17 cellular contexts compared by ENCODE assay signal in the genomic region with DNA sequence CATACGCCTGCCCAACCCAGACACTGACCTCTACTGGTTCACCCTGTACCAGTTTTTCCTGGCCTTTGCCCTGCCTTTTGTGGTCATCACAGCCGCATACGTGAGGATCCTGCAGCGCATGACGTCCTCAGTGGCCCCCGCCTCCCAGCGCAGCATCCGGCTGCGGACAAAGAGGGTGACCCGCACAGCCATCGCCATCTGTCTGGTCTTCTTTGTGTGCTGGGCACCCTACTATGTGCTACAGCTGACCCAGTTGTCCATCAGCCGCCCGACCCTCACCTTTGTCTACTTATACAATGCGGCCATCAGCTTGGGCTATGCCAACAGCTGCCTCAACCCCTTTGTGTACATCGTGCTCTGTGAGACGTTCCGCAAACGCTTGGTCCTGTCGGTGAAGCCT. TPM values are rescaled to one million over a fixed set of nuclear protein-coding genes. Genes with fewer than 3 reads are reported as not detected.
DNase-seq lines count a peak whose midpoint lies in the region; ATAC-seq and FAIRE-seq lines count a peak whose summit lies in the region.
"Had no signal": no experiment of that assay in that cellular context is flagged by ENCODE, and none has a peak within 500 bp of the region (broad histone marks: within the 10 kb centered on the region; RNA-seq: fewer than 3 reads in every experiment).

No MANE protein-coding gene starts in this region.

- peak overlapping the region; percentile 53 for H3K56ac ChIP-seq in mesendoderm (ENCODE audit: low read length)

- H3K4me1 Mint-ChIP-seq in activated naive CD4-positive, alpha-beta T cell treated with anti-CD3 and anti-CD28 coated beads, Interleukin-2, amount 50 U/mL, for 24 hours: peaks cover 16% of the 10 kb centered on the region
- H3K4me1 Mint-ChIP-seq in activated T-helper 17 cell treated with anti-CD3 and anti-CD28 coated beads, Interleukin-2, amount 50 U/mL, for 72 hours: peaks cover 8% of the 10 kb centered on the region
- peaks cover 8 to 26% (median 9%) of the 10 kb centered on the region in 4 donors for H3K4me1 Mint-ChIP-seq in CD4-positive, alpha-beta memory T cell

- peaks cover 6% of the 10 kb centered on the region for H3K4me1 ChIP-seq in mesendoderm (ENCODE audit: control insufficient read depth, low read depth, low read length)
- H3K4me1 ChIP-seq in small intestine (ENCODE audit: control insufficient read depth in 2 of 2, insufficient read depth in 1 of 2, low read depth in 1 of 2, low read length in 1 of 2): peaks cover 0 to 2% of the 10 kb centered on the region in 2 donors
- peaks cover 14% of the 10 kb centered on the region for H3K4me1 ChIP-seq in CD4-positive, alpha-beta memory T cell (ENCODE audit: insufficient read depth, low read length)

- no peak overlapping the region for H3K18ac ChIP-seq in mesendoderm (ENCODE audit: low read length)

- no peaks in the 10 kb centered on the region for H3K36me3 ChIP-seq in mesendoderm (ENCODE audit: control insufficient read depth, insufficient read depth, low read length)
- no peaks in the 10 kb centered on the region for H3K36me3 ChIP-seq in small intestine (ENCODE audit: control insufficient read depth in 2 of 2, insufficient read depth in 2 of 2, low read length in 2 of 2)
- no peaks in the 10 kb centered on the region for H3K36me3 ChIP-seq in CD4-positive, alpha-beta memory T cell (ENCODE audit: insufficient read depth, low read length)

- H3K79me1 ChIP-seq in mesendoderm (ENCODE audit: low read length): no peaks in the 10 kb centered on the region

- H2BK5ac ChIP-seq in mesendoderm (ENCODE audit: low read length): peak overlapping the region; percentile 19

- H4K8ac ChIP-seq in mesendoderm (ENCODE audit: low read depth, low read length): no peak overlapping the region

- H3K9ac ChIP-seq in mesendoderm (ENCODE audit: low read length): no peak overlapping the region

- no peak overlapping the region for H3K4me3 Mint-ChIP-seq in activated naive CD4-positive, alpha-beta T cell treated with anti-CD3 and anti-CD28 coated beads, Interleukin-2, amount 50 U/mL, for 24 hours
- peak overlapping the region; percentile 27 for H3K4me3 Mint-ChIP-seq in activated T-helper 17 cell treated with anti-CD3 and anti-CD28 coated beads, Interleukin-2, amount 50 U/mL, for 72 hours
- H3K4me3 Mint-ChIP-seq in CD4-positive, alpha-beta memory T cell: peak overlapping the region in 1 of 8 donors; percentile 20

- CTCF ChIA-PET in CD4-positive, alpha-beta memory T cell (lab: Charles Lee; ENCODE audit: partially characterized antibody): interaction anchor here (1.3 to 4.5 kb wide), 6 partner anchors 29 to 217 kb away, joined by 3 to 38 read pairs (median 17); partner anchors contain the start of gene SLC25A17

- no peak overlapping the region for H3K4ac ChIP-seq in mesendoderm (ENCODE audit: low read depth, low read length)

- peaks cover 9% of the 10 kb centered on the region for H3K27me3 Mint-ChIP-seq in activated naive CD4-positive, alpha-beta T cell treated with anti-CD3 and anti-CD28 coated beads, Interleukin-2, amount 50 U/mL, for 24 hours
- peaks cover 8% of the 10 kb centered on the region for H3K27me3 Mint-ChIP-seq in activated T-helper 17 cell treated with anti-CD3 and anti-CD28 coated beads, Interleukin-2, amount 50 U/mL, for 72 hours
- peaks cover 6 to 9% of the 10 kb centered on the region in 2 donors for H3K27me3 Mint-ChIP-seq in CD4-positive, alpha-beta memory T cell

- H3K9me3 Mint-ChIP-seq in activated naive CD4-positive, alpha-beta T cell treated with anti-CD3 and anti-CD28 coated beads, Interleukin-2, amount 50 U/mL, for 24 hours: no peaks in the 10 kb centered on the region
- no peaks in the 10 kb centered on the region for H3K9me3 Mint-ChIP-seq in activated T-helper 17 cell treated with anti-CD3 and anti-CD28 coated beads, Interleukin-2, amount 50 U/mL, for 72 hours
- H3K9me3 Mint-ChIP-seq in CD4-positive, alpha-beta memory T cell: no peaks in the 10 kb centered on the region

- ATAC-seq in activated T-helper 17 cell treated with anti-CD3 and anti-CD28 coated beads, Interleukin-2, amount 50 U/mL, for 72 hours (replicated peaks): no peak
- ATAC-seq in GM21723 (IDR thresholded peaks at IDR 0.05; ENCODE audit: unreplicated experiment): no peak

- no peak for FAIRE-seq in small intestine (lab: Jason Lieb, UNC)
- FAIRE-seq: GM19239 had no signal

- no peak for DNase-seq in activated naive CD4-positive, alpha-beta T cell treated with Interleukin-2 at 50 U/mL for 16 hours
- DNase-seq in mesendoderm (no peak), small intestine (no peak)
- DNase-seq in CD4-positive, alpha-beta memory T cell: no peak
- DNase-seq: DMS 273 treated with DMSO at 0.1 percent for 48 hours, H7, NCI-H1417, NCI-H1930, NCI-H446, NCI-H774, RPMI8226 had no signal

- no peak overlapping the region for H2BK15ac ChIP-seq in mesendoderm (replicated peaks; ENCODE audit: low read depth)

- peak overlapping the region; percentile 92 for H2AK5ac ChIP-seq in mesendoderm (ENCODE audit: low read length)

- H2BK120ac ChIP-seq in mesendoderm (ENCODE audit: low read depth, low read length): no peak overlapping the region

- H3K27ac ChIP-seq in mesendoderm (ENCODE audit: low read depth, low read length) (no peak overlapping the region), small intestine (ENCODE audit: low read depth in 1 of 2, low read length in 1 of 2) (no peak overlapping the region)
- no peak overlapping the region for H3K27ac ChIP-seq in CD4-positive, alpha-beta memory T cell (ENCODE audit: low read depth, low read length)
- H3K27ac ChIP-seq: C4-2B had no signal

- H3K23ac ChIP-seq in mesendoderm (ENCODE audit: low read length): no peak overlapping the region

- H4K5ac ChIP-seq in mesendoderm (ENCODE audit: low read length): no peak overlapping the region

- no peaks in the 10 kb centered on the region for H3K9me3 ChIP-seq in small intestine (ENCODE audit: control insufficient read depth, low read depth)
- no peaks in the 10 kb centered on the region for H3K9me3 ChIP-seq in CD4-positive, alpha-beta memory T cell (ENCODE audit: control insufficient read depth in 1 of 2, low read length in 2 of 2)

- H3K4me3 ChIP-seq in mesendoderm (ENCODE audit: low read length) (no peak overlapping the region), small intestine (ENCODE audit: low read depth in 1 of 2, low read length in 2 of 2) (no peak overlapping the region)
- no peak overlapping the region for H3K4me3 ChIP-seq in CD4-positive, alpha-beta memory T cell (ENCODE audit: low read length in 2 of 2)

- H3K4me2 ChIP-seq in mesendoderm (ENCODE audit: low read length): no peak overlapping the region

- no peaks in the 10 kb centered on the region for H3K79me2 ChIP-seq in mesendoderm (ENCODE audit: control insufficient read depth, insufficient read depth, low read length)

- H3K27ac Mint-ChIP-seq in activated naive CD4-positive, alpha-beta T cell treated with anti-CD3 and anti-CD28 coated beads, Interleukin-2, amount 50 U/mL, for 24 hours: peak overlapping the region; percentile 47
- H3K27ac Mint-ChIP-seq in activated T-helper 17 cell treated with anti-CD3 and anti-CD28 coated beads, Interleukin-2, amount 50 U/mL, for 72 hours: peak overlapping the region; percentile 66
- H3K27ac Mint-ChIP-seq in CD4-positive, alpha-beta memory T cell: no peak overlapping the region

- whole genome bisulfite sequencing in mesendoderm (ENCODE audit: extremely low coverage, insufficient coverage, low lambda C conversion rate): no CpG with 5 or more reads among the region's 19 CpGs
- 91 to 94% (median 93%) methylated on average over 19 of the region's 19 CpGs for whole genome bisulfite sequencing in small intestine, 3 donors

- H3K27me3 ChIP-seq in mesendoderm (ENCODE audit: insufficient read depth, low read length, poor library complexity) (no peaks in the 10 kb centered on the region), small intestine (ENCODE audit: control insufficient read depth in 2 of 2, insufficient read depth in 2 of 2, low read length in 2 of 2) (peaks cover 0 to 5% of the 10 kb centered on the region in 2 donors)
- peaks cover 6% of the 10 kb centered on the region for H3K27me3 ChIP-seq in CD4-positive, alpha-beta memory T cell (ENCODE audit: insufficient read depth, low read length)

- intact Hi-C loops in CD4-positive, alpha-beta memory T cell (cut with micrococcal nuclease): no loop called here

- POLR2A ChIA-PET in CD4-positive, alpha-beta memory T cell (lab: Charles Lee; ENCODE audit: partially characterized antibody): interaction anchor here (0.6 kb wide), 1 partner anchor 78 kb away, joined by 3 read pairs; no protein-coding TSS in a partner anchor

- no peaks in the 10 kb centered on the region for H3K36me3 Mint-ChIP-seq in activated naive CD4-positive, alpha-beta T cell treated with anti-CD3 and anti-CD28 coated beads, Interleukin-2, amount 50 U/mL, for 24 hours
- no peaks in the 10 kb centered on the region for H3K36me3 Mint-ChIP-seq in activated T-helper 17 cell treated with anti-CD3 and anti-CD28 coated beads, Interleukin-2, amount 50 U/mL, for 72 hours (ENCODE audit: low read depth)
- H3K36me3 Mint-ChIP-seq in CD4-positive, alpha-beta memory T cell: no peaks in the 10 kb centered on the region

RNA-seq across cellular contexts. Expression of gene MCHR1, which starts 2.2 kb away (rescaled TPM):
- not detected for total RNA-seq in activated T-helper 17 cell treated with anti-CD3 and anti-CD28 coated beads, Interleukin-2, amount 50 U/mL, for 72 hours
- 1.4 TPM for polyA plus RNA-seq in mesendoderm (2013, experiment 1 of 2)
- polyA plus RNA-seq in mesendoderm (2013, experiment 2 of 2): 1.2 TPM
- under 1 TPM in 1 of 3 donors, not detected in 2; 0.39 TPM for polyA plus RNA-seq in small intestine
- total RNA-seq in CD4-positive, alpha-beta memory T cell: not detected
- not detected for polyA plus RNA-seq in CD4-positive, alpha-beta memory T cell
- total RNA-seq: Daoy had no signal

RNA-seq across cellular contexts. Expression of gene MRTFA, which starts 44.9 kb away (rescaled TPM):
- 10 to 100 TPM; 38.5 to 57.4 TPM for total RNA-seq in activated T-helper 17 cell treated with anti-CD3 and anti-CD28 coated beads, Interleukin-2, amount 50 U/mL, for 72 hours
- 12.2 TPM for polyA plus RNA-seq in mesendoderm (2013, experiment 1 of 2)
- 11.8 TPM for polyA plus RNA-seq in mesendoderm (2013, experiment 2 of 2)
- polyA plus RNA-seq in small intestine: 10 to 100 TPM; 11.9 to 20.0 (median 13.6) TPM
- total RNA-seq in CD4-positive, alpha-beta memory T cell: 10 to 100 TPM; 79.1 to 91.6 TPM
- polyA plus RNA-seq in CD4-positive, alpha-beta memory T cell: 10 to 100 TPM in 1 of 2 donors, 1 to 10 TPM in 1; 5.3 to 22.7 TPM

Comparison
In these comparisons a context has a peak if more than half of its experiments do, and no peak if none do; other contexts are left out.
1. H3K27ac Mint-ChIP-seq: peak in activated naive CD4-positive, alpha-beta T cell treated with anti-CD3 and anti-CD28 coated beads, Interleukin-2, amount 50 U/mL, for 24 hours (single experiment) and activated T-helper 17 cell treated with anti-CD3 and anti-CD28 coated beads, Interleukin-2, amount 50 U/mL, for 72 hours (single experiment); none in CD4-positive, alpha-beta memory T cell (0 of 7).